ENCODE assay signal across 8 cellular contexts in genomic region chr5:139403787-139404483, GRCh38.
DNase-seq lines count a peak whose midpoint lies in the region; ATAC-seq and TF ChIP-seq lines count a peak whose summit lies in the region.

SPATA24 (minus strand) TSS chr5:139404089; CDS start chr5:139404060, 29 bp downstream.

- no peak for TF ChIP-seq CTCF in AG10803 (conservative IDR thresholded peaks at IDR 0.05; ENCODE audit: low read length)

- ATAC-seq in GM19043 (IDR thresholded peaks at IDR 0.05; ENCODE audit: low read depth, unreplicated experiment) = peak; percentile 79
- ATAC-seq in HG03354 (IDR thresholded peaks at IDR 0.05; ENCODE audit: poor library complexity, severe bottlenecking, unreplicated experiment) = peak; percentile 88
- peak; percentile 91 for ATAC-seq in activated CD4-positive, CD25-positive, alpha-beta regulatory T cell treated with anti-CD3 and anti-CD28 coated beads, Interleukin-2, amount 50 U/mL, for 24 hours

- DNase-seq in AG10803 (ENCODE audit: low read depth) (peak; percentile 97), NCI-H446 (lab: John Stamatoyannopoulos, UW) (peak; percentile 96 to 97), cerebellar cortex (ENCODE audit: low spot score) (peak; percentile 98), islet precursor cell (peak; percentile 99)
- DNase-seq in stimulated activated CD4-positive, alpha-beta T cell treated with anti-CD3 and anti-CD28 coated beads, Interleukin-12 subunit alpha, Interleukin-12 subunit beta, amount 100 ng/mL, for 4 hours = peak; percentile 97

- H3K4me3 ChIP-seq in AG10803 (ENCODE audit: low read length) = peak within 1 kb of the TSS; percentile 79

Comparison
In these comparisons a context has a peak if more than half of its experiments do, and no peak if none do; other contexts are left out.
1. Peak in every context shown above with its lines: DNase-seq, ATAC-seq and H3K4me3 ChIP-seq.